Comparison of ENCODE assay signal across 12 cellular contexts in the genomic region with DNA sequence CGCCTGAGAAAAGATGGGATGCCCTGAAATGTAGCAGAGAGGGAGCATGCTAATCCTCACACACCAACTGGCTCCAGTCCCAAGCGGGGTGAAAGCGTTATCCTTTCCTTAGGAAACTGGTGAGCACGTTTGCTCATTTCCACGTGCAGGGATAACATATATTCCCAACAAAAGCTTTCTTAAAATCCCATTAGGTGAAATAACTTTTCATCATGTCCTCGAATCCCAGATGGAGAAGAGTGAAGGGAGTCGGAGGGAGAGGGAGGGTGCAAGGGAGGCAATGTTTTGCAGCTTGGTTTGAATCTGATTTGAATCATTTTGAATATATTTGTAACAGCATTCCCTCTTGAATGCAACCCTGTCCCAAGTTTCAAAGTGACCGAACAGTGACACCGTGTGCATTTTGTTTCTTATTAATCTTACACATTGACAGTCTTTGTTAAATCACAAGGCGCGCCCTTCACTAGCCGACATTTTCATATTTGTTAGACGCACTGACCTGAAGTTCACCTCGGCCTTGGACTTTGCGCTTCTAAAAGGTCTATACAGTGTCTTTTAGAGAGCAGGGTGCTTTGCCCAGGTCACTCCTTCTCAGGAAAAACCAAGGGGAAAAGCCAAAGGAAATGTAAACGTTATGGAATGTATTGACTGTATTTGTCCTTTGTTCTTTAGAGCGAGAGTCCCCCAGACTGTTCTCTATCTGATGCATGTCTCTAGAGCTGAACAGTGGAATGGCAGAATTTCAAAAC. TPM values are rescaled to one million over a fixed set of nuclear protein-coding genes. Genes with fewer than 3 reads are reported as not detected.
DNase-seq lines count a peak whose midpoint lies in the region; ATAC-seq, FAIRE-seq and TF ChIP-seq lines count a peak whose summit lies in the region.
"Had no signal": no experiment of that assay in that cellular context is flagged by ENCODE, and none has a peak within 500 bp of the region (broad histone marks: within the 10 kb centered on the region; RNA-seq: fewer than 3 reads in every experiment).

No MANE protein-coding gene starts in this region.

- no peak overlapping the region for H3K4me3 Mint-ChIP-seq in CD14-positive monocyte
- no peak overlapping the region for H3K4me3 Mint-ChIP-seq in activated CD8-positive, alpha-beta T cell treated with anti-CD3 and anti-CD28 coated beads, Interleukin-2, amount 10 ng/mL, durations not matched to agents 7 days and 5 days

- peaks cover 0 to 99% (median 56%) of the 10 kb centered on the region in 3 donors for H3K27me3 ChIP-seq in stomach
- H3K27me3 ChIP-seq: suprapubic skin had no signal

- 35 to 58% (median 46%) methylated on average over 17 of the region's 17 CpGs for WGBS in stomach, 5 donors

- ATAC-seq in activated CD8-positive, alpha-beta T cell treated with anti-CD3 and anti-CD28 coated beads, Interleukin-2, amount 10 ng/mL, durations not matched to agents 7 days and 5 days = no peak

- intact Hi-C loops in kidney (cut with DNase I) (no loop called here), stomach (cut with DNase I; ENCODE audit: low total_unique reads) (no loop called here), CD14-positive monocyte (cut with micrococcal nuclease) (loop anchor here in 1 of 2 donors (2.0 kb wide), 1 partner anchor 37 kb away; no protein-coding TSS in a partner anchor)

- H3K36me3 ChIP-seq in kidney (ENCODE audit: control insufficient read depth in 1 of 2, insufficient read depth in 2 of 2, low read length in 2 of 2) (no peaks in the 10 kb centered on the region), stomach (no peaks in the 10 kb centered on the region)
- H3K36me3 ChIP-seq: suprapubic skin had no signal

- H3K4me3 ChIP-seq in kidney (ENCODE audit: low read length in 2 of 2) = peak overlapping the region; percentile 26 to 32
- H3K4me3 ChIP-seq in stomach = no peak overlapping the region
- H3K4me3 ChIP-seq: suprapubic skin had no signal

- no peak for TF ChIP-seq EP300 in stomach (IDR thresholded peaks at IDR 0.05)

- POLR2A ChIA-PET in activated CD8-positive, alpha-beta T cell treated with anti-CD3 and anti-CD28 coated beads, Interleukin-2, amount 10 ng/mL, durations not matched to agents 7 days and 5 days (lab: Charles Lee) = no interaction called here

- H3K27me3 Mint-ChIP-seq in CD14-positive monocyte (ENCODE audit: low read depth in 3 of 3) = peaks cover 8 to 28% (median 10%) of the 10 kb centered on the region in 3 donors
- peaks cover 47% of the 10 kb centered on the region for H3K27me3 Mint-ChIP-seq in activated CD8-positive, alpha-beta T cell treated with anti-CD3 and anti-CD28 coated beads, Interleukin-2, amount 10 ng/mL, durations not matched to agents 7 days and 5 days (ENCODE audit: low read depth)

- H3K27ac ChIP-seq in kidney (ENCODE audit: low read depth in 2 of 2, low read length in 2 of 2) (peak overlapping the region; percentile 55 to 63), stomach (peak overlapping the region in 4 of 5 donors; percentile 45 to 99 (median 95))
- H3K27ac ChIP-seq: suprapubic skin had no signal

- FAIRE-seq in kidney (lab: Jason Lieb, UNC) (no peak), urothelium cell line (lab: Jason Lieb, UNC) (no peak)

- H3K9me3 Mint-ChIP-seq in CD14-positive monocyte = peaks cover 0 to 9% (median 0%) of the 10 kb centered on the region in 7 donors
- no peaks in the 10 kb centered on the region for H3K9me3 Mint-ChIP-seq in activated CD8-positive, alpha-beta T cell treated with anti-CD3 and anti-CD28 coated beads, Interleukin-2, amount 10 ng/mL, durations not matched to agents 7 days and 5 days (ENCODE audit: insufficient read depth)

- DNase-seq in HuH-7 (ENCODE audit: low spot score) = peak; percentile 15
- peak; percentile 68 for DNase-seq in SW480 (ENCODE audit: low spot score)
- DNase-seq in kidney = no peak
- DNase-seq in stomach = no peak
- no peak for DNase-seq in urothelium cell line (ENCODE audit: low spot score)
- no peak for DNase-seq in CD14-positive monocyte (ENCODE audit: low spot score)
- DNase-seq in activated CD8-positive, alpha-beta T cell treated with anti-CD3 and anti-CD28 coated beads, Interleukin-2, amount 10 ng/mL, durations not matched to agents 7 days and 5 days = no peak
- DNase-seq: activated CD4-positive, alpha-beta T cell treated with anti-CD3 and anti-CD28 coated beads, Interleukin-2, amount 50 U/mL, for 4 hours; activated naive CD4-positive, alpha-beta T cell treated with Interleukin-2 at 50 U/mL for 16 hours; COR-L47 had no signal

- peak overlapping the region in 1 of 2 donors; percentile 42 for H3K9ac ChIP-seq in kidney (ENCODE audit: low read length in 2 of 2)

- CTCF ChIA-PET in activated CD8-positive, alpha-beta T cell treated with anti-CD3 and anti-CD28 coated beads, Interleukin-2, amount 10 ng/mL, durations not matched to agents 7 days and 5 days (lab: Charles Lee) = no interaction called here

- H3K9me3 ChIP-seq in kidney (ENCODE audit: control insufficient read depth in 1 of 2, low read length in 2 of 2) (no peaks in the 10 kb centered on the region), stomach (no peaks in the 10 kb centered on the region)
- H3K9me3 ChIP-seq: suprapubic skin had no signal

- H3K4me1 ChIP-seq in kidney (ENCODE audit: control insufficient read depth in 1 of 2, insufficient read depth in 1 of 2, low read depth in 1 of 2, low read length in 2 of 2) (peaks cover 15 to 43% of the 10 kb centered on the region in 2 donors), stomach (peaks cover 0 to 82% (median 41%) of the 10 kb centered on the region in 4 donors)

- TF ChIP-seq CTCF in kidney (IDR thresholded peaks at IDR 0.05; ENCODE audit: borderline replicate concordance, extremely low read depth, insufficient read depth) (no peak), stomach (IDR thresholded peaks at IDR 0.05) (no peak), CD14-positive monocyte (IDR thresholded peaks at IDR 0.05) (no peak)

- H3K4me1 Mint-ChIP-seq in CD14-positive monocyte = peaks cover 41% of the 10 kb centered on the region
- peaks cover 20% of the 10 kb centered on the region for H3K4me1 Mint-ChIP-seq in activated CD8-positive, alpha-beta T cell treated with anti-CD3 and anti-CD28 coated beads, Interleukin-2, amount 10 ng/mL, durations not matched to agents 7 days and 5 days (ENCODE audit: low read depth)

- H3K27ac Mint-ChIP-seq in CD14-positive monocyte = no peak overlapping the region
- H3K27ac Mint-ChIP-seq in activated CD8-positive, alpha-beta T cell treated with anti-CD3 and anti-CD28 coated beads, Interleukin-2, amount 10 ng/mL, durations not matched to agents 7 days and 5 days = no peak overlapping the region

- no peak for TF ChIP-seq POLR2A in stomach (IDR thresholded peaks at IDR 0.05)

- H3K36me3 Mint-ChIP-seq in CD14-positive monocyte = peaks cover 0 to 4% of the 10 kb centered on the region in 2 donors
- H3K36me3 Mint-ChIP-seq in activated CD8-positive, alpha-beta T cell treated with anti-CD3 and anti-CD28 coated beads, Interleukin-2, amount 10 ng/mL, durations not matched to agents 7 days and 5 days (ENCODE audit: low read depth) = no peaks in the 10 kb centered on the region

RNA-seq across cellular contexts. Expression of gene HOXA4, which starts 3.0 kb away (rescaled TPM):
- total RNA-seq in kidney (11.2 TPM), stomach (1 to 10 TPM in 3 of 5 donors, under 1 TPM in 2; 0.55 to 5.8 (median 2.2) TPM)
- polyA plus RNA-seq in kidney (ENCODE audit: insufficient read depth, low read depth, low replicate concordance) (13.0 TPM), stomach (10 to 100 TPM in 1 of 3 donors, 1 to 10 TPM in 2; 4.4 to 17.0 (median 5.9) TPM), CD14-positive monocyte (not detected)
- not detected for total RNA-seq in activated CD8-positive, alpha-beta T cell treated with anti-CD3 and anti-CD28 coated beads, Interleukin-2, amount 10 ng/mL, durations not matched to agents 7 days and 5 days

RNA-seq across cellular contexts. Expression of gene HOXA5, which starts 9.9 kb away (rescaled TPM):
- total RNA-seq in kidney (38.0 TPM), stomach (10 to 100 TPM in 3 of 5 donors, 1 to 10 TPM in 2; 2.9 to 53.1 (median 18.2) TPM)
- polyA plus RNA-seq in kidney (ENCODE audit: insufficient read depth, low read depth, low replicate concordance) (19.4 TPM), stomach (10 to 100 TPM in 1 of 3 donors, 1 to 10 TPM in 2; 7.5 to 12.8 (median 7.8) TPM), CD14-positive monocyte (1 to 10 TPM in 1 of 2 donors, under 1 TPM in 1; 0.85 to 1.8 TPM)
- not detected for total RNA-seq in activated CD8-positive, alpha-beta T cell treated with anti-CD3 and anti-CD28 coated beads, Interleukin-2, amount 10 ng/mL, durations not matched to agents 7 days and 5 days

RNA-seq across cellular contexts. Expression of gene HOXA6, which starts 14.0 kb away (rescaled TPM):
- total RNA-seq in kidney = 22.0 TPM
- polyA plus RNA-seq in kidney (ENCODE audit: insufficient read depth, low read depth, low replicate concordance) = 1.1 TPM
- 10 to 100 TPM in 1 of 5 donors, 1 to 10 TPM in 1, not detected in 3; 3.7 to 12.7 TPM for total RNA-seq in stomach
- polyA plus RNA-seq in stomach = under 1 TPM in 1 of 3 donors, not detected in 2; 0.81 TPM
- polyA plus RNA-seq in CD14-positive monocyte = not detected
- not detected for total RNA-seq in activated CD8-positive, alpha-beta T cell treated with anti-CD3 and anti-CD28 coated beads, Interleukin-2, amount 10 ng/mL, durations not matched to agents 7 days and 5 days

RNA-seq across cellular contexts. Expression of gene HOXA3, which starts 18.8 kb away (rescaled TPM):
- total RNA-seq in kidney (21.2 TPM), stomach (10 to 100 TPM in 1 of 5 donors, 1 to 10 TPM in 2, under 1 TPM in 2; 0.87 to 42.6 (median 5.2) TPM)
- polyA plus RNA-seq in kidney (ENCODE audit: insufficient read depth, low read depth, low replicate concordance) (6.3 TPM), stomach (1 to 10 TPM; 2.8 to 5.2 (median 4.8) TPM), CD14-positive monocyte (not detected)
- total RNA-seq in activated CD8-positive, alpha-beta T cell treated with anti-CD3 and anti-CD28 coated beads, Interleukin-2, amount 10 ng/mL, durations not matched to agents 7 days and 5 days = not detected

RNA-seq across cellular contexts. Expression of gene HOXA7, which starts 22.9 kb away (rescaled TPM):
- total RNA-seq in kidney (31.3 TPM), stomach (10 to 100 TPM in 1 of 5 donors, 1 to 10 TPM in 3, not detected in 1; 1.1 to 34.8 (median 3.3) TPM)
- polyA plus RNA-seq in kidney (ENCODE audit: insufficient read depth, low read depth, low replicate concordance) (23.8 TPM), stomach (1 to 10 TPM in 1 of 3 donors, under 1 TPM in 2; 0.98 to 7.9 (median 1.00) TPM), CD14-positive monocyte (not detected)
- not detected for total RNA-seq in activated CD8-positive, alpha-beta T cell treated with anti-CD3 and anti-CD28 coated beads, Interleukin-2, amount 10 ng/mL, durations not matched to agents 7 days and 5 days
- total RNA-seq: mucosa of gallbladder had no signal

Comparison
In these comparisons a context has a peak if more than half of its experiments do, and no peak if none do; other contexts are left out.
1. DNase-seq: peak in HuH-7 (single experiment) and SW480 (single experiment); none in kidney (single experiment), stomach (single experiment), urothelium cell line (single experiment), CD14-positive monocyte (single experiment) and activated CD8-positive, alpha-beta T cell treated with anti-CD3 and anti-CD28 coated beads, Interleukin-2, amount 10 ng/mL, durations not matched to agents 7 days and 5 days (single experiment).
2. H3K4me3 ChIP-seq: peak in kidney (2 of 2); none in stomach (0 of 4).